8 cellular contexts compared by ENCODE assay signal in genomic region chr17:1714488-1714979, GRCh38. TPM values are rescaled to one million over a fixed set of nuclear protein-coding genes. Genes with fewer than 3 reads are reported as not detected.
DNase-seq lines count a peak whose midpoint lies in the region; ATAC-seq and TF ChIP-seq lines count a peak whose summit lies in the region.

No MANE protein-coding gene starts in this region.

- peak overlapping the region; percentile 94 for H3K4me3 Mint-ChIP-seq in central memory CD8-positive, alpha-beta T cell

- CTCF ChIA-PET in Panc1 (lab: Charles Lee): no interaction called here

- H3K4me1 ChIP-seq in Panc1 (ENCODE audit: control insufficient read depth, insufficient read depth, low read length): peaks cover 49% of the 10 kb centered on the region
- peaks cover 0 to 48% (median 44%) of the 10 kb centered on the region in 4 donors for H3K4me1 ChIP-seq in sigmoid colon

- POLR2A ChIA-PET in Panc1 (lab: Charles Lee): no interaction called here

- ATAC-seq in Panc1 (0 out of 2 replicates have a peak, but pooled peaks have one; percentile 18), GM19463 (IDR thresholded peaks at IDR 0.05; ENCODE audit: unreplicated experiment) (no peak)
- ATAC-seq in central memory CD8-positive, alpha-beta T cell (replicated peaks; ENCODE audit: extremely low read depth, poor library complexity, severe bottlenecking): no peak

- H3K36me3 ChIP-seq in Panc1 (ENCODE audit: control insufficient read depth, insufficient read depth, low read length) (peaks cover 4% of the 10 kb centered on the region; the same call in 1 of the 2 replicates), sigmoid colon (peaks cover 0 to 27% (median 12%) of the 10 kb centered on the region in 4 donors)

- no peak overlapping the region for H3K27ac Mint-ChIP-seq in central memory CD8-positive, alpha-beta T cell (ENCODE audit: low read depth)

- no peak for TF ChIP-seq CTCF in Panc1 (IDR thresholded peaks at IDR 0.05)
- TF ChIP-seq CTCF in sigmoid colon (IDR thresholded peaks at IDR 0.05): no peak

- in situ Hi-C loops in Panc1 (cut with HindIII; ENCODE audit: low pct_unique_long_range_greater_than_20kb, low sequenced_read_pairs): no loop called here

- TF ChIP-seq EP300 in sigmoid colon (IDR thresholded peaks at IDR 0.05): no peak

- H3K36me3 Mint-ChIP-seq in central memory CD8-positive, alpha-beta T cell (ENCODE audit: insufficient read depth): peaks cover 19% of the 10 kb centered on the region

- peak overlapping the region; percentile 73 to 78 for H3K4me3 ChIP-seq in Panc1 (ENCODE audit: low read depth in 2 of 2, low read length in 2 of 2)
- peak overlapping the region; percentile 73 to 99 (median 90) for H3K4me3 ChIP-seq in sigmoid colon

- H3K9me3 ChIP-seq in Panc1 (ENCODE audit: control insufficient read depth, insufficient read depth, low read depth, low read length): no peaks in the 10 kb centered on the region
- H3K9me3 ChIP-seq in sigmoid colon: no peaks in the 10 kb centered on the region

- peaks cover 41% of the 10 kb centered on the region for H3K4me1 Mint-ChIP-seq in central memory CD8-positive, alpha-beta T cell

- peak; percentile 32 for DNase-seq in stimulated activated CD4-positive, alpha-beta T cell treated with anti-CD3 and anti-CD28 coated beads, Interleukin-1b, Interleukin-23, amount 100 ng/mL, for 48 hours
- DNase-seq in stimulated activated CD4-positive, alpha-beta T cell treated with anti-CD3 and anti-CD28 coated beads, Interleukin-12 subunit alpha, Interleukin-12 subunit beta, amount 100 ng/mL, for 4 hours: no peak
- no peak for DNase-seq in Panc1 (ENCODE audit: low read depth, low spot score)
- no peak for DNase-seq in central memory CD8-positive, alpha-beta T cell (ENCODE audit: low spot score in 2 of 2)
- DNase-seq in iris pigment epithelial cell (ENCODE audit: low read depth): peak; percentile 98
- DNase-seq in sigmoid colon: peak; percentile 99
- no peak for DNase-seq in inferior parietal cortex (ENCODE audit: extremely low spot score)

- no peaks in the 10 kb centered on the region for H3K27me3 Mint-ChIP-seq in central memory CD8-positive, alpha-beta T cell

- H3K27me3 ChIP-seq in Panc1 (ENCODE audit: control insufficient read depth, insufficient read depth, low read length) (no peaks in the 10 kb centered on the region), sigmoid colon (no peaks in the 10 kb centered on the region)

- intact Hi-C loops in Panc1 (cut with micrococcal nuclease; ENCODE audit: unreplicated experiment): no loop called here
- intact Hi-C loops in sigmoid colon (cut with DNase I): loop anchor here (2.0 kb wide), 1 partner anchor 66 kb away; the partner anchor contains the start of gene RILP

- TF ChIP-seq POLR2A in sigmoid colon (IDR thresholded peaks at IDR 0.05): peak in 1 of 2 donors; percentile 7

- BruUV-seq in Panc1 (replicated peaks; lab: Mats Ljungman, UMichigan): no TSS peak

- H3K27ac ChIP-seq in Panc1 (ENCODE audit: low read length): peak overlapping the region; percentile 80
- peak overlapping the region; percentile 99 to 100 (median 100) for H3K27ac ChIP-seq in sigmoid colon

- 4 to 9% methylated on average over 19 of the region's 19 CpGs for WGBS in sigmoid colon, 2 donors

- no peaks in the 10 kb centered on the region for H3K9me3 Mint-ChIP-seq in central memory CD8-positive, alpha-beta T cell

RNA-seq across cellular contexts. Expression of gene TLCD2, which starts 4.4 kb away (rescaled TPM):
- total RNA-seq in Panc1 (2021; ENCODE audit: unreplicated experiment) (7.0 TPM), sigmoid colon (1 to 10 TPM; 2.6 to 5.4 (median 4.1) TPM)
- 3.0 TPM for polyA plus RNA-seq in Panc1 (2012; ENCODE audit: insufficient read length)
- 10 to 100 TPM in 1 of 3 donors, 1 to 10 TPM in 2; 7.2 to 23.2 (median 9.2) TPM for polyA plus RNA-seq in sigmoid colon

RNA-seq across cellular contexts. Expression of gene WDR81, which starts 10.0 kb away (rescaled TPM):
- total RNA-seq in Panc1 (2021; ENCODE audit: unreplicated experiment) (29.5 TPM), sigmoid colon (10 to 100 TPM; 21.8 to 49.3 (median 28.2) TPM)
- polyA plus RNA-seq in Panc1 (2012; ENCODE audit: insufficient read length): 36.4 TPM
- 10 to 100 TPM in 1 of 3 donors, 1 to 10 TPM in 2; 6.6 to 29.3 (median 7.4) TPM for polyA plus RNA-seq in sigmoid colon

RNA-seq across cellular contexts. Expression of gene SERPINF2, which starts 28.1 kb away (rescaled TPM):
- total RNA-seq in Panc1 (2021; ENCODE audit: unreplicated experiment) (0.77 TPM), sigmoid colon (1 to 10 TPM; 2.9 to 7.2 (median 4.1) TPM)
- 1.3 TPM for polyA plus RNA-seq in Panc1 (2012; ENCODE audit: insufficient read length)
- polyA plus RNA-seq in sigmoid colon: 10 to 100 TPM in 1 of 3 donors, 1 to 10 TPM in 1, under 1 TPM in 1; 0.69 to 12.9 (median 1.2) TPM

RNA-seq across cellular contexts. Expression of gene PRPF8, which starts 29.9 kb away (rescaled TPM):
- total RNA-seq in Panc1 (2021; ENCODE audit: unreplicated experiment) (296 TPM), sigmoid colon (100 to 1,000 TPM; 115 to 155 (median 125) TPM)
- polyA plus RNA-seq in Panc1 (2012; ENCODE audit: insufficient read length): 473 TPM
- 10 to 100 TPM; 25.9 to 92.8 (median 34.2) TPM for polyA plus RNA-seq in sigmoid colon

RNA-seq across cellular contexts. Expression of gene SERPINF1, which starts 47.3 kb away (rescaled TPM):
- total RNA-seq in Panc1 (2021; ENCODE audit: unreplicated experiment) (4.6 TPM), sigmoid colon (100 to 1,000 TPM; 275 to 539 (median 352) TPM)
- polyA plus RNA-seq in Panc1 (2012; ENCODE audit: insufficient read length): 10.1 TPM
- 100 to 1,000 TPM in 2 of 3 donors, 10 to 100 TPM in 1; 77.7 to 124 (median 112) TPM for polyA plus RNA-seq in sigmoid colon

Comparison
In these comparisons a context has a peak if more than half of its experiments do, and no peak if none do; other contexts are left out.
1. DNase-seq: peak in stimulated activated CD4-positive, alpha-beta T cell treated with anti-CD3 and anti-CD28 coated beads, Interleukin-1b, Interleukin-23, amount 100 ng/mL, for 48 hours (single experiment), iris pigment epithelial cell (single experiment) and sigmoid colon (single experiment); none in stimulated activated CD4-positive, alpha-beta T cell treated with anti-CD3 and anti-CD28 coated beads, Interleukin-12 subunit alpha, Interleukin-12 subunit beta, amount 100 ng/mL, for 4 hours (single experiment), Panc1 (single experiment), central memory CD8-positive, alpha-beta T cell (0 of 2) and inferior parietal cortex (single experiment).